ENCODE assay signal across 1 cellular context in genomic region chr5:176716320-176716719, GRCh38.
TF ChIP-seq lines count a peak whose summit lies in the region.

No MANE protein-coding gene starts in this region.

TF ChIP-seq in HepG2, 621 proteins besides CTCF, POLR2A, EP300 and RAD21 (continued from another document):
- TF ChIP-seq PRDM15 (CRISPR knock-in tag; IDR thresholded peaks at IDR 0.05), result no peak
- peak; percentile 22 to 45; a peak in 2 of 4 replicates for TF ChIP-seq MAFK (conservative IDR thresholded peaks at IDR 0.05 in 1 of 2, IDR thresholded peaks at IDR 0.05 in 1 of 2; ENCODE audit: low read length in 2 of 2)
- TF ChIP-seq ZNF740 (CRISPR knock-in tag; IDR thresholded peaks at IDR 0.05), result no peak
- no peak for TF ChIP-seq KDM3A (CRISPR knock-in tag; IDR thresholded peaks at IDR 0.05; ENCODE audit: low read depth)
- 0 out of 2 replicates have a peak, but pooled peaks have one; percentile 20 for TF ChIP-seq MAFF (IDR thresholded peaks at IDR 0.05; ENCODE audit: low read depth, low read length)
- no peak for TF ChIP-seq ZNF816 (CRISPR knock-in tag; IDR thresholded peaks at IDR 0.05; ENCODE audit: borderline replicate concordance)
- TF ChIP-seq RBFOX2 (IDR thresholded peaks at IDR 0.05; ENCODE audit: low read depth, low read length), result no peak
- TF ChIP-seq AGO1 (IDR thresholded peaks at IDR 0.05; ENCODE audit: low read depth, low read length, poor library complexity, severe bottlenecking), result no peak
- no peak for TF ChIP-seq DNMT3B (CRISPR knock-in tag; conservative IDR thresholded peaks at IDR 0.05)
